In the genomic region with DNA sequence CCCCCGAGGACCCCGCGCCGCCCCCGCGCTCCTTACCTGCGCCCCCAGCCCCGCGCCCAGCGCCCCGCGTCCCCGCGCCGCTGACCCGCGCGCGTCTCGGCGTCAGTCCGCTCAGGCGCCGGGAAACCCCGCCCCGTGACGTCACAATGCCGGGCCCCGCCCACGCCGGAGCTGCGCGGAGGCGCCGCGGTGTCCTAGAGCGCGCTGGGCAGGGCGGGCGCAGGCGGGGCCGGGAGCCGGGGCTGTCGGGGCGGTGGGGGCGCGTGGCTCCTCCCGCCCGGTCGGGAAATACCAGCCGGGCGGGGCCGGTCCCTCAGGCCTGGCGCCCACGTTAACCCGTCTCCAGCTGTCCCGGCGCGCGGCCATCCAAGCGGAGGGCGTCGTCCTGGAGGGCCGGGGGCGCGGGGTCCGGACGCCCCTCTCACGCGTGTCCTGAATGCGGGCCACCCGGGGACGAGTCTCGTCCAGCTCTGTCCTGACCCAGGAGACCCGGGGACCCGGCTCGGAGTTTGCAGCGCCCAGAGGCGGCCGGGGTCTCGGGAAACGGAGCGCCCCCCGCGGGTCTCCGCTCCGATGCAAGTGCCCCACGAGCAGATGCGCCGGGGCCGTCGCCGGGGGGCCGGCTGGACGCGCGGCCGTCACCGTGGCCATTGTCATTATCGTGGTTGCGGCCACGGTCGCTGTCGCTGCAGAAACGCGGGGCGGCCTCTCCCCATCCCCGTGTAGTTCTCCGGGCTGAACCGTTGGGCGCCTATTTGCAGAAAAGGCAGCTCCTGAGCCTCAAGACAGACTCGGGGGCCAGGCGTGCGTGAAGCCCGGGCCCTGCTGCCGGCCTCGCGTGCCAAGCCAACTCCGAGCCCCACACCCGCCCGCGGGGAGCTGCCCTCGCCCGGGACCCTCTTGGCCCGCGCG, we compare ENCODE assay signal across 1 cellular context.
TF ChIP-seq lines count a peak whose summit lies in the region.

A gene (minus strand): TSS at position 109 of the 912 bp plus-strand sequence. CDS start 727 bp downstream, outside the sequence.

TF ChIP-seq in HepG2, 621 proteins besides CTCF, POLR2A, EP300 and RAD21 (continued from another document and continues in another):
- TF ChIP-seq, protein P1, sequence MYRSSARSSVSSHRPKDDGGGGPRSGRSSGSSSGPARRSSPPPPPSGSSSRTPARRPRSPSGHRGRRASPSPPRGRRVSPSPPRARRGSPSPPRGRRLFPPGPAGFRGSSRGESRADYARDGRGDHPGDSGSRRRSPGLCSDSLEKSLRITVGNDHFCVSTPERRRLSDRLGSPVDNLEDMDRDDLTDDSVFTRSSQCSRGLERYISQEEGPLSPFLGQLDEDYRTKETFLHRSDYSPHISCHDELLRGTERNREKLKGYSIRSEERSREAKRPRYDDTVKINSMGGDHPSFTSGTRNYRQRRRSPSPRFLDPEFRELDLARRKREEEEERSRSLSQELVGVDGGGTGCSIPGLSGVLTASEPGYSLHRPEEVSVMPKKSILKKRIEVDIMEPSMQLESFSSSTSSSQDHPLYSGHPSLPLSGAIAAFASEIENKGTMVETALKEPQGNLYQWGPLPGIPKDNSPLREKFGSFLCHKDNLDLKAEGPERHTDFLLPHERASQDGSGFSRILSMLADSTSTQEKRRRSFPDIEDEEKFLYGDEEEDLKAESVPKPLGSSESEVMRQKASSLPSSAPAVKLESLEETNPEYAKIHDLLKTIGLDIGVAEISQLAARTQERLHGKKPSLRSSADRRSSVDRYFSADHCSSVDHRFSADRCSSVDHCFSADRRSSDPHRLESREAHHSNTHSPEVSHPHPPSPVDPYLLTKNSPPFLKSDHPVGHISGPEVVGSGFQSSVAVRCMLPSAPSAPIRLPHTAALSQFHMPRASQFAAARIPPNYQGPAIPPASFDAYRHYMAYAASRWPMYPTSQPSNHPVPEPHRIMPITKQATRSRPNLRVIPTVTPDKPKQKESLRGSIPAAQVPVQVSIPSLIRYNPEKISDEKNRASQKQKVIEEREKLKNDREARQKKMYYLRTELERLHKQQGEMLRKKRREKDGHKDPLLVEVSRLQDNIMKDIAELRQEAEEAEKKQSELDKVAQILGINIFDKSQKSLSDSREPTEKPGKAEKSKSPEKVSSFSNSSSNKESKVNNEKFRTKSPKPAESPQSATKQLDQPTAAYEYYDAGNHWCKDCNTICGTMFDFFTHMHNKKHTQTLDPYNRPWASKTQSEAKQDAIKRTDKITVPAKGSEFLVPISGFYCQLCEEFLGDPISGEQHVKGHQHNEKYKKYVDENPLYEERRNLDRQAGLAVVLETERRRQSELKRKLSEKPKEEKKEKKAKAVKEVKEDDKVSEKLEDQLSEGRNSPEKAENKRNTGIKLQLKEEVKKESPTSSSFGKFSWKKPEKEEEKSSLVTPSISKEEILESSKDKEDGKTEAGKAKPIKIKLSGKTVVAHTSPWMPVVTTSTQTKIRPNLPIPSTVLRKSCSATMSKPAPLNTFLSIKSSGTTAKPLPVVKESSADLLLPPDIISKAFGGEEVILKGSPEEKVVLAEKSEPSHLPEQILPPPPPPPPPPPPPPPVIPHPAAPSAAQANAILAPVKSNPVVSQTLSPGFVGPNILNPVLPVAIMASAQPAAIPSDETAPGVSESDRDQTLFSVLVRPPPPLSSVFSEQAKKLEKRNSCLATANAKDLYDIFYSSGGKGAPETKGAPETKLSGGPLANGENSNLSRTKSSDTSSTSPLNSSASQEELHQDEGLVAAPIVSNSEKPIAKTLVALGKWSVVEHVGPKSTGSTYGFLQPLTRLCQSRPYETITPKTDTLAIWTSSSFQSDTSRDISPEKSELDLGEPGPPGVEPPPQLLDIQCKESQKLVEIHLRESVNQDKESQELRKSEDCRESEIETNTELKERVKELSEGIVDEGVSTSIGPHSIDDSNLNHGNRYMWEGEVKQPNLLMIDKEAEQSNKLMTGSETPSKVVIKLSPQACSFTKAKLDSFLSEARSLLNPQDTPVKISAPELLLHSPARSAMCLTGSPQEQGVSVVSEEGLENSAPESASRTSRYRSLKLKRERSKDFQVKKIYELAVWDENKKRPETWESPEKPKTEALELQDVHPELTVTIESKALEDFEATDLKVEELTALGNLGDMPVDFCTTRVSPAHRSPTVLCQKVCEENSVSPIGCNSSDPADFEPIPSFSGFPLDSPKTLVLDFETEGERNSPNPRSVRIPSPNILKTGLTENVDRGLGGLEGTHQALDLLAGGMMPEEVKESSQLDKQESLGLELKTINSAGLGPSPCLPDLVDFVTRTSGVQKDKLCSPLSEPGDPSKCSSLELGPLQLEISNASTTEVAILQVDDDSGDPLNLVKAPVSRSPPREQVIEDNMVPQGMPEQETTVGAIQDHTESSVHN (CRISPR knock-in tag; IDR thresholded peaks at IDR 0.05): no peak
- TF ChIP-seq ZNF7 (CRISPR knock-in tag; IDR thresholded peaks at IDR 0.05): no peak
- TF ChIP-seq ZNF292 (CRISPR knock-in tag; IDR thresholded peaks at IDR 0.05; ENCODE audit: borderline replicate concordance, low read depth): no peak
- TF ChIP-seq, protein P2, sequence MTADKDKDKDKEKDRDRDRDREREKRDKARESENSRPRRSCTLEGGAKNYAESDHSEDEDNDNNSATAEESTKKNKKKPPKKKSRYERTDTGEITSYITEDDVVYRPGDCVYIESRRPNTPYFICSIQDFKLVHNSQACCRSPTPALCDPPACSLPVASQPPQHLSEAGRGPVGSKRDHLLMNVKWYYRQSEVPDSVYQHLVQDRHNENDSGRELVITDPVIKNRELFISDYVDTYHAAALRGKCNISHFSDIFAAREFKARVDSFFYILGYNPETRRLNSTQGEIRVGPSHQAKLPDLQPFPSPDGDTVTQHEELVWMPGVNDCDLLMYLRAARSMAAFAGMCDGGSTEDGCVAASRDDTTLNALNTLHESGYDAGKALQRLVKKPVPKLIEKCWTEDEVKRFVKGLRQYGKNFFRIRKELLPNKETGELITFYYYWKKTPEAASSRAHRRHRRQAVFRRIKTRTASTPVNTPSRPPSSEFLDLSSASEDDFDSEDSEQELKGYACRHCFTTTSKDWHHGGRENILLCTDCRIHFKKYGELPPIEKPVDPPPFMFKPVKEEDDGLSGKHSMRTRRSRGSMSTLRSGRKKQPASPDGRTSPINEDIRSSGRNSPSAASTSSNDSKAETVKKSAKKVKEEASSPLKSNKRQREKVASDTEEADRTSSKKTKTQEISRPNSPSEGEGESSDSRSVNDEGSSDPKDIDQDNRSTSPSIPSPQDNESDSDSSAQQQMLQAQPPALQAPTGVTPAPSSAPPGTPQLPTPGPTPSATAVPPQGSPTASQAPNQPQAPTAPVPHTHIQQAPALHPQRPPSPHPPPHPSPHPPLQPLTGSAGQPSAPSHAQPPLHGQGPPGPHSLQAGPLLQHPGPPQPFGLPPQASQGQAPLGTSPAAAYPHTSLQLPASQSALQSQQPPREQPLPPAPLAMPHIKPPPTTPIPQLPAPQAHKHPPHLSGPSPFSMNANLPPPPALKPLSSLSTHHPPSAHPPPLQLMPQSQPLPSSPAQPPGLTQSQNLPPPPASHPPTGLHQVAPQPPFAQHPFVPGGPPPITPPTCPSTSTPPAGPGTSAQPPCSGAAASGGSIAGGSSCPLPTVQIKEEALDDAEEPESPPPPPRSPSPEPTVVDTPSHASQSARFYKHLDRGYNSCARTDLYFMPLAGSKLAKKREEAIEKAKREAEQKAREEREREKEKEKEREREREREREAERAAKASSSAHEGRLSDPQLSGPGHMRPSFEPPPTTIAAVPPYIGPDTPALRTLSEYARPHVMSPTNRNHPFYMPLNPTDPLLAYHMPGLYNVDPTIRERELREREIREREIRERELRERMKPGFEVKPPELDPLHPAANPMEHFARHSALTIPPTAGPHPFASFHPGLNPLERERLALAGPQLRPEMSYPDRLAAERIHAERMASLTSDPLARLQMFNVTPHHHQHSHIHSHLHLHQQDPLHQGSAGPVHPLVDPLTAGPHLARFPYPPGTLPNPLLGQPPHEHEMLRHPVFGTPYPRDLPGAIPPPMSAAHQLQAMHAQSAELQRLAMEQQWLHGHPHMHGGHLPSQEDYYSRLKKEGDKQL (CRISPR knock-in tag; IDR thresholded peaks at IDR 0.05; ENCODE audit: low read depth): no peak
- TF ChIP-seq NCOA2 (CRISPR knock-in tag; IDR thresholded peaks at IDR 0.05): no peak
- TF ChIP-seq CREB1 (IDR thresholded peaks at IDR 0.05): peak; percentile 98
- TF ChIP-seq CREB1 (CRISPR knock-in tag; IDR thresholded peaks at IDR 0.05): no peak; the same call in 1 of the 2 replicates
- peak; percentile 58; the same call in 1 of the 2 replicates for TF ChIP-seq ZNF441 (CRISPR knock-in tag; IDR thresholded peaks at IDR 0.05; ENCODE audit: borderline replicate concordance)
- no peak for TF ChIP-seq ZNF761 (CRISPR knock-in tag; conservative IDR thresholded peaks at IDR 0.05)
- TF ChIP-seq, protein P3, sequence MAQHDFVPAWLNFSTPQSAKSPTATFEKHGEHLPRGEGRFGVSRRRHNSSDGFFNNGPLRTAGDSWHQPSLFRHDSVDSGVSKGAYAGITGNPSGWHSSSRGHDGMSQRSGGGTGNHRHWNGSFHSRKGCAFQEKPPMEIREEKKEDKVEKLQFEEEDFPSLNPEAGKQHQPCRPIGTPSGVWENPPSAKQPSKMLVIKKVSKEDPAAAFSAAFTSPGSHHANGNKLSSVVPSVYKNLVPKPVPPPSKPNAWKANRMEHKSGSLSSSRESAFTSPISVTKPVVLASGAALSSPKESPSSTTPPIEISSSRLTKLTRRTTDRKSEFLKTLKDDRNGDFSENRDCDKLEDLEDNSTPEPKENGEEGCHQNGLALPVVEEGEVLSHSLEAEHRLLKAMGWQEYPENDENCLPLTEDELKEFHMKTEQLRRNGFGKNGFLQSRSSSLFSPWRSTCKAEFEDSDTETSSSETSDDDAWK (CRISPR knock-in tag; IDR thresholded peaks at IDR 0.05): no peak
- TF ChIP-seq GZF1 (CRISPR knock-in tag; IDR thresholded peaks at IDR 0.05): no peak
- TF ChIP-seq CBX2 (IDR thresholded peaks at IDR 0.05; ENCODE audit: low read depth, low read length): no peak
- no peak for TF ChIP-seq CBX2 (CRISPR knock-in tag; IDR thresholded peaks at IDR 0.05; ENCODE audit: low read depth)
- TF ChIP-seq ZNF768 (CRISPR knock-in tag; IDR thresholded peaks at IDR 0.05): peak; percentile 16; the same call in 1 of the 2 replicates
- no peak for TF ChIP-seq NFYC (CRISPR knock-in tag; IDR thresholded peaks at IDR 0.05)
- TF ChIP-seq TCF12 (IDR thresholded peaks at IDR 0.05): no peak
- TF ChIP-seq TCF12 (CRISPR knock-in tag; IDR thresholded peaks at IDR 0.05): peak; percentile 34; the same call in 1 of the 2 replicates
- peak; percentile 34; the same call in 1 of the 2 replicates for TF ChIP-seq POLR2AphosphoS5 (IDR thresholded peaks at IDR 0.05; ENCODE audit: low read depth, low read length)
- no peak for TF ChIP-seq ZNF101 (CRISPR knock-in tag; IDR thresholded peaks at IDR 0.05; ENCODE audit: borderline replicate concordance, low read depth)
- 0 out of 2 replicates have a peak, but pooled peaks have one; percentile 40 for TF ChIP-seq NRL (CRISPR knock-in tag; IDR thresholded peaks at IDR 0.05; ENCODE audit: borderline replicate concordance)
- no peak for TF ChIP-seq ZNF34 (CRISPR knock-in tag; IDR thresholded peaks at IDR 0.05; ENCODE audit: borderline replicate concordance)
- TF ChIP-seq, protein P4, sequence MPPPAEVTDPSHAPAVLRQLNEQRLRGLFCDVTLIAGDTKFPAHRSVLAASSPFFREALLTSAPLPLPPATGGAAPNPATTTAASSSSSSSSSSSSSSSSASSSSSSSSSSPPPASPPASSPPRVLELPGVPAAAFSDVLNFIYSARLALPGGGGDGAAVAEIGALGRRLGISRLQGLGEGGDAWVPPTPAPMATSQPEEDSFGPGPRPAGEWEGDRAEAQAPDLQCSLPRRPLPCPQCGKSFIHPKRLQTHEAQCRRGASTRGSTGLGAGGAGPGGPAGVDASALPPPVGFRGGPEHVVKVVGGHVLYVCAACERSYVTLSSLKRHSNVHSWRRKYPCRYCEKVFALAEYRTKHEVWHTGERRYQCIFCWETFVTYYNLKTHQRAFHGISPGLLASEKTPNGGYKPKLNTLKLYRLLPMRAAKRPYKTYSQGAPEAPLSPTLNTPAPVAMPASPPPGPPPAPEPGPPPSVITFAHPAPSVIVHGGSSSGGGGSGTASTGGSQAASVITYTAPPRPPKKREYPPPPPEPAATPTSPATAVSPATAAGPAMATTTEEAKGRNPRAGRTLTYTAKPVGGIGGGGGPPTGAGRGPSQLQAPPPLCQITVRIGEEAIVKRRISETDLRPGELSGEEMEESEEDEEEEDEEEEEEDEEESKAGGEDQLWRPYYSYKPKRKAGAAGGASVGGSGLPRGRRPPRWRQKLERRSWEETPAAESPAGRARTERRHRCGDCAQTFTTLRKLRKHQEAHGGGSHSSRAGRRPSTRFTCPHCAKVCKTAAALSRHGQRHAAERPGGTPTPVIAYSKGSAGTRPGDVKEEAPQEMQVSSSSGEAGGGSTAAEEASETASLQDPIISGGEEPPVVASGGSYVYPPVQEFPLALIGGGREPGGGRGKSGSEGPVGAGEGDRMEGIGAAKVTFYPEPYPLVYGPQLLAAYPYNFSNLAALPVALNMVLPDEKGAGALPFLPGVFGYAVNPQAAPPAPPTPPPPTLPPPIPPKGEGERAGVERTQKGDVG (CRISPR knock-in tag; IDR thresholded peaks at IDR 0.05; ENCODE audit: borderline replicate concordance): no peak
- TF ChIP-seq KDM3A (CRISPR knock-in tag; IDR thresholded peaks at IDR 0.05; ENCODE audit: low read depth): no peak
- TF ChIP-seq, protein P5, sequence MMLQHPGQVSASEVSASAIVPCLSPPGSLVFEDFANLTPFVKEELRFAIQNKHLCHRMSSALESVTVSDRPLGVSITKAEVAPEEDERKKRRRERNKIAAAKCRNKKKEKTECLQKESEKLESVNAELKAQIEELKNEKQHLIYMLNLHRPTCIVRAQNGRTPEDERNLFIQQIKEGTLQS (CRISPR knock-in tag; IDR thresholded peaks at IDR 0.05): no peak
- TF ChIP-seq ZNF660 (CRISPR knock-in tag; IDR thresholded peaks at IDR 0.05; ENCODE audit: borderline replicate concordance, low read depth): no peak
- TF ChIP-seq SMC3 (IDR thresholded peaks at IDR 0.05; ENCODE audit: low read length): no peak
- TF ChIP-seq MXD4 (CRISPR knock-in tag; IDR thresholded peaks at IDR 0.05): peak; percentile 34; the same call in 1 of the 2 replicates
- TF ChIP-seq BORCS8-MEF2B (CRISPR knock-in tag; IDR thresholded peaks at IDR 0.05): 0 out of 2 replicates have a peak, but pooled peaks have one; percentile 16
- TF ChIP-seq MLLT10 (CRISPR knock-in tag; IDR thresholded peaks at IDR 0.05): no peak
- TF ChIP-seq ZNF777 (CRISPR knock-in tag; IDR thresholded peaks at IDR 0.05): peak; percentile 91
- no peak for TF ChIP-seq IKZF1 (IDR thresholded peaks at IDR 0.05)
- TF ChIP-seq ISX (CRISPR knock-in tag; conservative IDR thresholded peaks at IDR 0.05): no peak
- TF ChIP-seq SOX6 (IDR thresholded peaks at IDR 0.05): no peak
- TF ChIP-seq SOX6 (CRISPR knock-in tag; IDR thresholded peaks at IDR 0.05): no peak
- TF ChIP-seq HOXD1 (CRISPR knock-in tag; IDR thresholded peaks at IDR 0.05): no peak
- peak; percentile 46; the same call in 1 of the 2 replicates for TF ChIP-seq ZNF776 (CRISPR knock-in tag; IDR thresholded peaks at IDR 0.05)
